8 cellular contexts compared by ENCODE assay signal in the genomic region with DNA sequence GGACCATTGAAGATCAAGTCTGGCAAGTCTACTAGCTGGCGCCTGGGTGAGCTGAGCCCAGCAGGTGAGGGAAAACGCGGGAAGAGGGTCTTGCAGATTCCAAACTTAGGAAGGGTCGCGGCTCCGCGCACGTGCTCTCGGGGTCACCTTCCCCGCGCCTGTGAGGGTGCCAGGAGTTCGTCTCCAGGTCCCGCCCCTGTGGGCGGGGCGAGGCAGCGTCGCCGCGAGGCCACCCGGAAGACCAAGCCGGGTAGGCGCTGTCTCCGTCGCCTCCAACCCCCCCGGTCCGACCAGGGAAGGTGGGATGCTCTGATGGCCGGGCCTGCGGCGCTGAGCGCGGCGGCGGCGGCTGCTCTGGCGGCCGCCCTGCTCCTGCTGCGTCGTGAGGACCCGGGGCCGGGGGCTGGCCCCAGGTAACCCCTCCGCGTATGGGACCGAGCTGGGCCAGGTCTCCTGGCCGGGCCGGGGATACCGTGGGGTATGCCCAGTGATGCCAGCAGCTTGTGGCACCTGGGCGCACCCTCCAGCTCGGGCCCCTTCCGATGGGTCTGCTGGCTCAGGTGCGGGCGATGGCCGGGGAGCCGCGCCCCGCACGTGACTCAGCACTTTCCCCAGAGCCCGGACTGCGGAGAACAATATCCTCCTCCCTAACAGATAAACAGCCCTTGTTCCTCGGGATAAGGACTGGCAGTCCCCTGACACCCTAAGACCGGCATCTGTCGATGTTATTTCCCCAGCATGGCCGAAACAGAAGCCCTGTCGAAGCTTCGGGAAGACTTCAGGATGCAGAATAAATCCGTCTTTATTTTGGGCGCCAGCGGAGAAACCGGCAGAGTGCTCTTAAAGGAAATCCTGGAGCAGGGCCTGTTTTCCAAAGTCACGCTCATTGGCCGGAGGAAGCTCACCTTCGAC. TPM values are rescaled to one million over a fixed set of nuclear protein-coding genes. Genes with fewer than 3 reads are reported as not detected.
DNase-seq lines count a peak whose midpoint lies in the region; ATAC-seq and TF ChIP-seq lines count a peak whose summit lies in the region.

TSS of gene HTATIP2 (plus strand) at position 215 of the 912 bp plus-strand sequence. CDS start at position 739, 524 bp downstream.

- peaks cover 59% of the 10 kb centered on the region for H3K4me1 Mint-ChIP-seq in activated CD4-positive, alpha-beta memory T cell treated with anti-CD3 and anti-CD28 coated beads for 36 hours (ENCODE audit: low read depth)

- WGBS in ectodermal cell, 2 experiments: 8 to 9% methylated on average over 71 of the region's 71 CpGs
- WGBS in lung, 2 donors: 2 to 3% methylated on average over 66 to 71 of the region's 71 CpGs

- H3K27ac ChIP-seq in ectodermal cell (ENCODE audit: insufficient read depth, low read depth, low read length, poor library complexity, severe bottlenecking) (no peak within 1 kb of the TSS), lung (ENCODE audit: low read depth in 1 of 2, low read length in 1 of 2) (peak within 1 kb of the TSS; percentile 95 to 97)

- no peaks in the 10 kb centered on the region for H3K27me3 Mint-ChIP-seq in activated CD4-positive, alpha-beta memory T cell treated with anti-CD3 and anti-CD28 coated beads for 36 hours

- ATAC-seq in GM18502 (IDR thresholded peaks at IDR 0.05; ENCODE audit: poor library complexity, unreplicated experiment): peak; percentile 96
- peak; percentile 96 for ATAC-seq in HG02623 (IDR thresholded peaks at IDR 0.05; ENCODE audit: unreplicated experiment)
- peak; percentile 89 for ATAC-seq in lung (ENCODE audit: insufficient read depth, low FRiP score)

- intact Hi-C loops in activated CD4-positive, alpha-beta memory T cell treated with anti-CD3 and anti-CD28 coated beads for 36 hours (cut with micrococcal nuclease): loop anchor here (1.0 to 10.0 kb wide), 4 partner anchors 24 to 641 kb away; partner anchors contain the start of gene PRMT3

- CTCF ChIA-PET in activated CD4-positive, alpha-beta memory T cell treated with anti-CD3 and anti-CD28 coated beads for 36 hours (lab: Charles Lee): interaction anchor here (1.3 to 3.1 kb wide), 3 partner anchors 10 to 235 kb away, joined by 4 to 27 read pairs (median 11); no protein-coding TSS in a partner anchor

- no peaks in the 10 kb centered on the region for H3K36me3 ChIP-seq in ectodermal cell (ENCODE audit: control insufficient read depth, insufficient read depth, low read length)
- peaks cover 2 to 8% of the 10 kb centered on the region in 2 donors for H3K36me3 ChIP-seq in lung (ENCODE audit: control insufficient read depth in 2 of 2, insufficient read depth in 2 of 2, low read length in 2 of 2)

- H3K4me3 ChIP-seq in ectodermal cell (ENCODE audit: insufficient read depth, low read depth, low read length): peak within 1 kb of the TSS; percentile 57
- H3K4me3 ChIP-seq in lung: peak within 1 kb of the TSS; percentile 99

- H3K36me3 Mint-ChIP-seq in activated CD4-positive, alpha-beta memory T cell treated with anti-CD3 and anti-CD28 coated beads for 36 hours: peaks cover 22% of the 10 kb centered on the region

- H3K27me3 ChIP-seq in ectodermal cell (ENCODE audit: control insufficient read depth, insufficient read depth, low read length, poor library complexity, severe bottlenecking) (peaks cover 34% of the 10 kb centered on the region), lung (ENCODE audit: control insufficient read depth, insufficient read depth) (no peaks in the 10 kb centered on the region)

- no peaks in the 10 kb centered on the region for H3K9me3 ChIP-seq in ectodermal cell (ENCODE audit: control insufficient read depth, low read length)
- H3K9me3 ChIP-seq in lung (ENCODE audit: control insufficient read depth in 2 of 2, insufficient read depth in 1 of 2, low read length in 1 of 2): no peaks in the 10 kb centered on the region

- DNase-seq in NCI-H2107 (lab: John Stamatoyannopoulos, UW) (peak; percentile 30), lung (ENCODE audit: low spot score) (peak; percentile 59), NCI-H82 treated with DMSO at 0.1 percent for 48 hours (lab: John Stamatoyannopoulos, UW; ENCODE audit: unreplicated experiment) (no peak)
- peak; percentile 82 for DNase-seq in activated CD4-positive, alpha-beta memory T cell treated with anti-CD3 and anti-CD28 coated beads for 36 hours
- peak; percentile 26 to 70 (median 44) for DNase-seq in stimulated activated CD4-positive, alpha-beta T cell treated with anti-CD3 and anti-CD28 coated beads, TNF-alpha, amount 100 ng/mL, for 1 hour (ENCODE audit: low read depth in 3 of 3, low spot score in 1 of 3)

- POLR2A ChIA-PET in activated CD4-positive, alpha-beta memory T cell treated with anti-CD3 and anti-CD28 coated beads for 36 hours (lab: Charles Lee): interaction anchor here (0.6 to 1.0 kb wide), 2 partner anchors 25 to 209 kb away, joined by 3 to 4 read pairs; no protein-coding TSS in a partner anchor

- peak within 1 kb of the TSS; percentile 80 for H3K4me3 Mint-ChIP-seq in activated CD4-positive, alpha-beta memory T cell treated with anti-CD3 and anti-CD28 coated beads for 36 hours

- no peak for TF ChIP-seq CTCF in lung (IDR thresholded peaks at IDR 0.05; ENCODE audit: control extremely low read depth, extremely low read depth)

- peak within 1 kb of the TSS; percentile 84 for H3K27ac Mint-ChIP-seq in activated CD4-positive, alpha-beta memory T cell treated with anti-CD3 and anti-CD28 coated beads for 36 hours

- H3K4me1 ChIP-seq in ectodermal cell (ENCODE audit: control insufficient read depth, insufficient read depth, low read length) (no peaks in the 10 kb centered on the region), lung (ENCODE audit: control insufficient read depth in 2 of 2, insufficient read depth in 2 of 2, low read length in 2 of 2) (peaks cover 6 to 8% of the 10 kb centered on the region in 2 donors)

- H3K9me3 Mint-ChIP-seq in activated CD4-positive, alpha-beta memory T cell treated with anti-CD3 and anti-CD28 coated beads for 36 hours: no peaks in the 10 kb centered on the region

RNA-seq across cellular contexts. Expression of gene HTATIP2, which starts in this region (rescaled TPM):
- total RNA-seq in activated CD4-positive, alpha-beta memory T cell treated with anti-CD3 and anti-CD28 coated beads for 36 hours: 10 to 100 TPM; 82.1 to 83.4 TPM
- 17.4 TPM for polyA plus RNA-seq in ectodermal cell (2013, experiment 1 of 4)
- 17.8 TPM for polyA plus RNA-seq in ectodermal cell (2013, experiment 2 of 4)
- 14.0 TPM for polyA plus RNA-seq in ectodermal cell (2013, experiment 3 of 4)
- 16.4 TPM for polyA plus RNA-seq in ectodermal cell (2013, experiment 4 of 4)
- total RNA-seq in lung: 10 to 100 TPM in 1 of 2 donors, 1 to 10 TPM in 1; 9.3 to 40.1 TPM
- polyA plus RNA-seq in lung: 10 to 100 TPM; 39.1 to 69.3 TPM
